Comparison of ENCODE assay signal across 16 cellular contexts in genomic region chr2:105872830-105873229, GRCh38.
DNase-seq lines count a peak whose midpoint lies in the region; ATAC-seq lines count a peak whose summit lies in the region.
"Had no signal": no experiment of that assay in that cellular context is flagged by ENCODE, and none has a peak within 500 bp of the region (broad histone marks: within the 10 kb centered on the region; RNA-seq: fewer than 3 reads in every experiment).

No MANE protein-coding gene starts in this region.

- no peak overlapping the region for H3K4me3 Mint-ChIP-seq in activated naive CD4-positive, alpha-beta T cell treated with anti-CD3 and anti-CD28 coated beads for 36 hours
- H3K4me3 Mint-ChIP-seq in activated CD4-positive, alpha-beta memory T cell treated with anti-CD3 and anti-CD28 coated beads for 36 hours = peak overlapping the region; percentile 3
- H3K4me3 Mint-ChIP-seq in stimulated activated naive B cell treated with anti-CD40 and anti-IgM and Interleukin-4, amounts not matched to agents 10 μg/mL and 1 μg/mL and 100 μg/mL, for 72 hours = no peak overlapping the region

- H3K36me3 Mint-ChIP-seq in activated naive CD4-positive, alpha-beta T cell treated with anti-CD3 and anti-CD28 coated beads for 36 hours (ENCODE audit: low read depth) = peaks cover 37% of the 10 kb centered on the region
- H3K36me3 Mint-ChIP-seq in activated CD4-positive, alpha-beta memory T cell treated with anti-CD3 and anti-CD28 coated beads for 36 hours = peaks cover 33% of the 10 kb centered on the region
- peaks cover 71 to 83% of the 10 kb centered on the region in 2 donors for H3K36me3 Mint-ChIP-seq in stimulated activated naive B cell treated with anti-CD40 and anti-IgM and Interleukin-4, amounts not matched to agents 10 μg/mL and 1 μg/mL and 100 μg/mL, for 72 hours

- peak overlapping the region; percentile 51 for H3K27ac Mint-ChIP-seq in activated naive CD4-positive, alpha-beta T cell treated with anti-CD3 and anti-CD28 coated beads for 36 hours
- peak overlapping the region; percentile 87 for H3K27ac Mint-ChIP-seq in activated CD4-positive, alpha-beta memory T cell treated with anti-CD3 and anti-CD28 coated beads for 36 hours
- peak overlapping the region; percentile 95 for H3K27ac Mint-ChIP-seq in stimulated activated naive B cell treated with anti-CD40 and anti-IgM and Interleukin-4, amounts not matched to agents 10 μg/mL and 1 μg/mL and 100 μg/mL, for 72 hours

- no peak for DNase-seq in activated naive CD4-positive, alpha-beta T cell treated with anti-CD3 and anti-CD28 coated beads for 36 hours
- no peak for DNase-seq in activated naive CD4-positive, alpha-beta T cell treated with Interleukin-2 at 50 U/mL for 16 hours
- DNase-seq in activated CD4-positive, alpha-beta memory T cell treated with anti-CD3 and anti-CD28 coated beads for 36 hours = no peak
- peak; percentile 76 for DNase-seq in left lobe of liver (ENCODE audit: low spot score)
- DNase-seq in stimulated activated naive B cell treated with anti-CD40 and anti-IgM and Interleukin-4, amounts not matched to agents 10 μg/mL and 1 μg/mL and 100 μg/mL, for 72 hours = no peak
- DNase-seq: DMS 273 treated with DMSO at 0.1 percent for 48 hours, dorsolateral prefrontal cortex, heart left ventricle, MG63, NCI-H2081, pancreas, PC-9 had no signal

- intact Hi-C loops in activated naive CD4-positive, alpha-beta T cell treated with anti-CD3 and anti-CD28 coated beads for 36 hours (cut with micrococcal nuclease) = loop anchor here (2.0 kb wide), 1 partner anchor 14 kb away; no protein-coding TSS in a partner anchor
- intact Hi-C loops in activated CD4-positive, alpha-beta memory T cell treated with anti-CD3 and anti-CD28 coated beads for 36 hours (cut with micrococcal nuclease) = loop anchor here (1.0 to 5.0 kb wide), 6 partner anchors 9 to 126 kb away; no protein-coding TSS in a partner anchor

- peaks cover 95% of the 10 kb centered on the region for H3K4me1 Mint-ChIP-seq in activated naive CD4-positive, alpha-beta T cell treated with anti-CD3 and anti-CD28 coated beads for 36 hours (ENCODE audit: low read depth)
- H3K4me1 Mint-ChIP-seq in activated CD4-positive, alpha-beta memory T cell treated with anti-CD3 and anti-CD28 coated beads for 36 hours (ENCODE audit: low read depth) = peaks cover 92% of the 10 kb centered on the region
- peaks cover 70 to 98% of the 10 kb centered on the region in 2 donors for H3K4me1 Mint-ChIP-seq in stimulated activated naive B cell treated with anti-CD40 and anti-IgM and Interleukin-4, amounts not matched to agents 10 μg/mL and 1 μg/mL and 100 μg/mL, for 72 hours

- no peaks in the 10 kb centered on the region for H3K9me3 Mint-ChIP-seq in activated naive CD4-positive, alpha-beta T cell treated with anti-CD3 and anti-CD28 coated beads for 36 hours
- H3K9me3 Mint-ChIP-seq in activated CD4-positive, alpha-beta memory T cell treated with anti-CD3 and anti-CD28 coated beads for 36 hours = no peaks in the 10 kb centered on the region
- peaks cover 5 to 6% of the 10 kb centered on the region in 2 donors for H3K9me3 Mint-ChIP-seq in stimulated activated naive B cell treated with anti-CD40 and anti-IgM and Interleukin-4, amounts not matched to agents 10 μg/mL and 1 μg/mL and 100 μg/mL, for 72 hours

- ATAC-seq in left lobe of liver (peak; percentile 96), GM21619 (IDR thresholded peaks at IDR 0.05; ENCODE audit: unreplicated experiment) (no peak), GM21528 (IDR thresholded peaks at IDR 0.05; ENCODE audit: low FRiP score, unreplicated experiment) (no peak), HG03460 (IDR thresholded peaks at IDR 0.05; ENCODE audit: unreplicated experiment) (no peak)
- no peak for ATAC-seq in stimulated activated naive B cell treated with anti-CD40 and anti-IgM and Interleukin-4, amounts not matched to agents 10 μg/mL and 1 μg/mL and 100 μg/mL, for 72 hours (replicated peaks)
- ATAC-seq: pancreas, SK-N-SH treated with all-trans-retinoic acid at 6 μM for 48 hours had no signal

- no peaks in the 10 kb centered on the region for H3K27me3 Mint-ChIP-seq in activated naive CD4-positive, alpha-beta T cell treated with anti-CD3 and anti-CD28 coated beads for 36 hours (ENCODE audit: low read depth)
- no peaks in the 10 kb centered on the region for H3K27me3 Mint-ChIP-seq in activated CD4-positive, alpha-beta memory T cell treated with anti-CD3 and anti-CD28 coated beads for 36 hours
- H3K27me3 Mint-ChIP-seq in stimulated activated naive B cell treated with anti-CD40 and anti-IgM and Interleukin-4, amounts not matched to agents 10 μg/mL and 1 μg/mL and 100 μg/mL, for 72 hours = no peaks in the 10 kb centered on the region

- CTCF ChIA-PET in activated naive CD4-positive, alpha-beta T cell treated with anti-CD3 and anti-CD28 coated beads for 36 hours (lab: Charles Lee) = no interaction called here
- CTCF ChIA-PET in activated CD4-positive, alpha-beta memory T cell treated with anti-CD3 and anti-CD28 coated beads for 36 hours (lab: Charles Lee) = interaction anchor here (2.0 kb wide), 1 partner anchor 296 kb away, joined by 8 read pairs; no protein-coding TSS in a partner anchor

- POLR2A ChIA-PET in activated CD4-positive, alpha-beta memory T cell treated with anti-CD3 and anti-CD28 coated beads for 36 hours (lab: Charles Lee) = interaction anchor here (1.3 kb wide), 1 partner anchor 126 kb away, joined by 6 read pairs; no protein-coding TSS in a partner anchor
